ENCODE assay signal across 8 cellular contexts in the genomic region with DNA sequence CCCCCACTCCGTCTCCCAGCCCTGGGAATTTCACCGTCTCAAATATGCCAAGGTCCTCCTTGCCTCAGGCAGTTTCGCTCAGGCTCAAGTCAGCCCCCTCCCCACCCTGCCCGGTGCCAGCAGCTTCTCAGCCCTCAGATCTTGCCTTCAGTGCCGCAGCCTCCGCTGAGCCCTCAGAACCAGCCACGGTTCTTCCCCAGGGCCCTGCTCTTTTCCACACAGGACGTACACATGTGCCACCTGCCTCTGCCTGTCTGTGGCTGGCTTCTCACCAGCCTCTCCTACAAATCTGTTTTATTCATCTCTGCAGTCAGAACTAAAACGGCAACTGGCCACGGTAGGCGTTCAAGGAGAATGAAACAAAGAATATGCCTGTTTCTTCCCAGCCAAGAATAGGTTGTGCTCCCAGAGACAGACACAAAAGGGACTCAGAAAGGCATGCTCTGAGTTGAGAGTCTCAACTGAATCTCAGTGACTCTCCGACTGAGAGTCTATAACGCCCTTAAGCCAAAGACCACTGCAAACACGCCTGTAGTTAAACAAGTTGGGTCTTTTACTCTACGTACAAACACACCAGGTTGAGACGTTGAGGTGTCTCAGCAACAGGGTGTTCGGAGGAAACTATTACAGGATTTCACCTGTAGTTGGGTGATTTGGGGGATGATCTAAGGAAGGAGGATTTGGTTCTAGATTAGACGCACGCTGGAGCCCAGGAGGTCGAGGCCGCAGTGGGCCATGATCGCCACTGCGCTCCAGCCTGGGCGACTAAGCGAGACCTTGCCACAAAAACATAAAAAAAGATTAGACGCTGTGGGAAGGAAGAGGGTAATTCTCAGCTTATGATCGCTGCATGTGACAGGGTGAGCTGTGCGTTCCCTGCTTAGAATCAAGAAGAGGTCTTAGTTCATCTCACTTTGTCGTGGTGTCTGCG. TPM values are rescaled to one million over a fixed set of nuclear protein-coding genes. Genes with fewer than 3 reads are reported as not detected.
DNase-seq lines count a peak whose midpoint lies in the region; ATAC-seq and TF ChIP-seq lines count a peak whose summit lies in the region.

No MANE protein-coding gene starts in this region.

- H4K20me1 ChIP-seq in smooth muscle cell (ENCODE audit: low read depth), result peaks cover 24% of the 10 kb centered on the region

- TF ChIP-seq CTCF in left ventricle myocardium inferior (IDR thresholded peaks at IDR 0.05; ENCODE audit: borderline replicate concordance) (no peak), fibroblast of villous mesenchyme (IDR thresholded peaks at IDR 0.05; ENCODE audit: insufficient read depth, low read depth, low read length) (no peak), smooth muscle cell (IDR thresholded peaks at IDR 0.05; ENCODE audit: borderline replicate concordance, insufficient read depth, poor library complexity, severe bottlenecking) (no peak)

- H3K9me3 ChIP-seq in left ventricle myocardium inferior (replicated peaks) (peaks cover 9% of the 10 kb centered on the region), smooth muscle cell (replicated peaks; ENCODE audit: low read depth) (no peaks in the 10 kb centered on the region)

- peak overlapping the region; percentile 86 for H3K27ac ChIP-seq in left ventricle myocardium inferior (replicated peaks)
- no peak overlapping the region for H3K27ac ChIP-seq in smooth muscle cell (ENCODE audit: low read depth)

- peaks cover 1% of the 10 kb centered on the region for H3K36me3 Mint-ChIP-seq in T-helper 2 cell treated with Interferon-gamma antibody and Interleukin-4, amounts not matched to agents 5 μg/mL and 100 μg/mL, for 36 hours (ENCODE audit: low read depth)

- WGBS in smooth muscle cell (ENCODE audit: low lambda C conversion rate), result 78% methylated on average over 29 of the region's 30 CpGs

- H3K4me1 Mint-ChIP-seq in T-helper 2 cell treated with Interferon-gamma antibody and Interleukin-4, amounts not matched to agents 5 μg/mL and 100 μg/mL, for 36 hours (ENCODE audit: low read depth), result peaks cover 26% of the 10 kb centered on the region

- no peak overlapping the region for H3K9ac ChIP-seq in smooth muscle cell (ENCODE audit: low read depth)

- intact Hi-C loops in left ventricle myocardium inferior (cut with micrococcal nuclease), result no loop called here
- intact Hi-C loops in left cardiac atrium (cut with DNase I), result loop anchor here in 1 of 2 donors (10.0 kb wide), 1 partner anchor 56 kb away; the partner anchor contains the start of genes ANAPC2 and SSNA1

- peak overlapping the region; percentile 91 for H3K27ac Mint-ChIP-seq in T-helper 2 cell treated with Interferon-gamma antibody and Interleukin-4, amounts not matched to agents 5 μg/mL and 100 μg/mL, for 36 hours

- no peaks in the 10 kb centered on the region for H3K9me3 Mint-ChIP-seq in T-helper 2 cell treated with Interferon-gamma antibody and Interleukin-4, amounts not matched to agents 5 μg/mL and 100 μg/mL, for 36 hours

- H3K27me3 ChIP-seq in left ventricle myocardium inferior (ENCODE audit: low read depth) (peaks cover 12% of the 10 kb centered on the region), smooth muscle cell (ENCODE audit: low read depth) (peaks cover 5% of the 10 kb centered on the region)

- peaks cover 24% of the 10 kb centered on the region for H3K79me2 ChIP-seq in smooth muscle cell (ENCODE audit: low read depth)

- no peaks in the 10 kb centered on the region for H3F3A ChIP-seq in smooth muscle cell (ENCODE audit: low read depth)

- H3K4me2 ChIP-seq in smooth muscle cell, result peak overlapping the region; percentile 90

- DNase-seq in left ventricle myocardium inferior (no peak), left cardiac atrium (no peak), fibroblast of villous mesenchyme (ENCODE audit: low read depth) (no peak), smooth muscle cell (lab: John Stamatoyannopoulos, UW; ENCODE audit: unreplicated experiment) (no peak), NCI-H187 treated with DMSO at 0.1 percent for 48 hours (lab: John Stamatoyannopoulos, UW) (no peak), EL (no peak)
- DNase-seq in T-helper 2 cell treated with Interferon-gamma antibody and Interleukin-4, amounts not matched to agents 5 μg/mL and 100 μg/mL, for 36 hours (ENCODE audit: low spot score), result no peak

- ATAC-seq in left cardiac atrium (no peak), GM21423 (IDR thresholded peaks at IDR 0.05; ENCODE audit: unreplicated experiment) (no peak)

- H3K4me3 ChIP-seq in left ventricle myocardium inferior, result peak overlapping the region; percentile 81
- peak overlapping the region; percentile 81 for H3K4me3 ChIP-seq in fibroblast of villous mesenchyme (ENCODE audit: low read depth, low read length)
- H3K4me3 ChIP-seq in smooth muscle cell, result peak overlapping the region; percentile 79

- peak overlapping the region; percentile 90 for H3K4me3 Mint-ChIP-seq in T-helper 2 cell treated with Interferon-gamma antibody and Interleukin-4, amounts not matched to agents 5 μg/mL and 100 μg/mL, for 36 hours

- peaks cover 5% of the 10 kb centered on the region for H3K27me3 Mint-ChIP-seq in T-helper 2 cell treated with Interferon-gamma antibody and Interleukin-4, amounts not matched to agents 5 μg/mL and 100 μg/mL, for 36 hours (ENCODE audit: low read depth)

- H3K36me3 ChIP-seq in left ventricle myocardium inferior (no peaks in the 10 kb centered on the region), smooth muscle cell (ENCODE audit: low read depth) (no peaks in the 10 kb centered on the region)

- no peak overlapping the region for H2AFZ ChIP-seq in smooth muscle cell (ENCODE audit: low read depth)

- H3K4me1 ChIP-seq in left ventricle myocardium inferior (peaks cover 44% of the 10 kb centered on the region), smooth muscle cell (ENCODE audit: low read depth) (peaks cover 5% of the 10 kb centered on the region)

RNA-seq across cellular contexts. Expression of gene GRIN1, which starts 10.5 kb away (rescaled TPM):
- total RNA-seq in left ventricle myocardium inferior (not detected), left cardiac atrium (not detected), fibroblast of villous mesenchyme (under 0.01 TPM in 1 of 2 replicates, not detected in the other), smooth muscle cell (not detected in 2 replicates)
- polyA plus RNA-seq in smooth muscle cell, result 0.44 TPM in 1 of 2 replicates, not detected in the other

RNA-seq across cellular contexts. Expression of gene DPP7, which starts 13.9 kb away (rescaled TPM):
- 130 TPM for total RNA-seq in left ventricle myocardium inferior
- total RNA-seq in left cardiac atrium, result 100 to 1,000 TPM; 176 to 198 TPM
- total RNA-seq in fibroblast of villous mesenchyme, result 41.5 and 44.8 TPM in 2 replicates
- 50.6 and 51.4 TPM in 2 replicates for total RNA-seq in smooth muscle cell
- polyA plus RNA-seq in smooth muscle cell, result 170 and 171 TPM in 2 replicates

RNA-seq across cellular contexts. Expression of gene LRRC26, which starts 41.4 kb away (rescaled TPM):
- total RNA-seq in left ventricle myocardium inferior (not detected), left cardiac atrium (not detected), fibroblast of villous mesenchyme (not detected in 2 replicates), smooth muscle cell (not detected in 2 replicates)
- polyA plus RNA-seq in smooth muscle cell, result not detected in 2 replicates

RNA-seq across cellular contexts. Expression of gene MAN1B1, which starts 41.6 kb away (rescaled TPM):
- total RNA-seq in left ventricle myocardium inferior (20.6 TPM), left cardiac atrium (10 to 100 TPM; 21.9 to 28.8 TPM), fibroblast of villous mesenchyme (65.6 and 65.7 TPM in 2 replicates), smooth muscle cell (62.9 and 70.9 TPM in 2 replicates)
- 97.1 and 109 TPM in 2 replicates for polyA plus RNA-seq in smooth muscle cell

RNA-seq across cellular contexts. Expression of gene TMEM210, which starts 43.4 kb away (rescaled TPM):
- total RNA-seq in left ventricle myocardium inferior, result not detected
- not detected for total RNA-seq in left cardiac atrium
- not detected in 2 replicates for total RNA-seq in fibroblast of villous mesenchyme
- not detected in 2 replicates for total RNA-seq in smooth muscle cell
- not detected in 2 replicates for polyA plus RNA-seq in smooth muscle cell
